17 cellular contexts compared by ENCODE assay signal in genomic region chr3:156543043-156543555, GRCh38. TPM values are rescaled to one million over a fixed set of nuclear protein-coding genes. Genes with fewer than 3 reads are reported as not detected.
DNase-seq lines count a peak whose midpoint lies in the region; ATAC-seq and TF ChIP-seq lines count a peak whose summit lies in the region.
"Had no signal": no experiment of that assay in that cellular context is flagged by ENCODE, and none has a peak within 500 bp of the region (broad histone marks: within the 10 kb centered on the region; RNA-seq: fewer than 3 reads in every experiment).

No MANE protein-coding gene starts in this region.

- H3K4me1 ChIP-seq in right cardiac atrium (ENCODE audit: control insufficient read depth, insufficient read depth, low read length): peaks cover 6% of the 10 kb centered on the region
- H3K4me1 ChIP-seq in sigmoid colon: peaks cover 0 to 95% (median 61%) of the 10 kb centered on the region in 4 donors

- ATAC-seq in right cardiac atrium (no peak), left ventricle myocardium superior (no peak), HG02759 (IDR thresholded peaks at IDR 0.05; ENCODE audit: unreplicated experiment) (no peak), esophagus mucosa (no peak), HG02571 (IDR thresholded peaks at IDR 0.05; ENCODE audit: unreplicated experiment) (no peak)
- ATAC-seq: activated T-cell treated with anti-CD3 and anti-CD28 coated beads, Interleukin-2, amount 50 U/mL, for 4 hours; left colon; mucosa of descending colon had no signal

- TF ChIP-seq CTCF in endothelial cell (IDR thresholded peaks at IDR 0.05; ENCODE audit: unreplicated experiment) (no peak), sigmoid colon (IDR thresholded peaks at IDR 0.05) (no peak)

- DNase-seq in right cardiac atrium (no peak), left ventricle myocardium superior (no peak), endothelial cell (ENCODE audit: low spot score) (no peak), sigmoid colon (no peak)
- no peak for DNase-seq in stimulated activated CD4-positive, alpha-beta T cell treated with anti-CD3 and anti-CD28 coated beads, Interleukin-12 subunit alpha, Interleukin-12 subunit beta, amount 100 ng/mL, for 4 hours
- DNase-seq: activated naive CD4-positive, alpha-beta T cell treated with anti-CD3 and anti-CD28 coated beads, Interleukin-2, amount 50 U/mL, for 16 hours; activated T-cell treated with anti-CD3 and anti-CD28 coated beads, Interleukin-2, amount 50 U/mL, for 4 hours; CD4-positive, alpha-beta memory T cell; left colon; mucosa of descending colon; NCI-H1105; occipital lobe; SW 1271 had no signal

- H3K36me3 ChIP-seq in sigmoid colon: peaks cover 0 to 55% (median 3%) of the 10 kb centered on the region in 4 donors

- H3K9me3 ChIP-seq in right cardiac atrium (ENCODE audit: control insufficient read depth, low read length): no peaks in the 10 kb centered on the region
- no peaks in the 10 kb centered on the region for H3K9me3 ChIP-seq in sigmoid colon
- H3K9me3 ChIP-seq: HAP-1, mucosa of descending colon had no signal

- peak overlapping the region; percentile 33 for H3K27ac Mint-ChIP-seq in endothelial cell (ENCODE audit: unreplicated experiment)

- intact Hi-C loops in right cardiac atrium (cut with DNase I) (loop anchor here in 2 of 4 donors (5.0 to 10.0 kb wide), 2 partner anchors 592 to 594 kb away; no protein-coding TSS in a partner anchor), left ventricle myocardium superior (cut with micrococcal nuclease) (no loop called here), sigmoid colon (cut with DNase I) (loop anchor here (5.0 kb wide), 1 partner anchor 64 kb away; no protein-coding TSS in a partner anchor)

- peaks cover 4% of the 10 kb centered on the region for H3K36me3 Mint-ChIP-seq in endothelial cell (ENCODE audit: low read depth, unreplicated experiment)

- H3K4me1 Mint-ChIP-seq in endothelial cell (ENCODE audit: unreplicated experiment): peaks cover 3% of the 10 kb centered on the region

- no peaks in the 10 kb centered on the region for H3K27me3 Mint-ChIP-seq in endothelial cell (ENCODE audit: unreplicated experiment)
- H3K27me3 Mint-ChIP-seq: CD4-positive, alpha-beta memory T cell had no signal

- H3K27me3 ChIP-seq in right cardiac atrium (ENCODE audit: control insufficient read depth, insufficient read depth): no peaks in the 10 kb centered on the region
- no peaks in the 10 kb centered on the region for H3K27me3 ChIP-seq in sigmoid colon

- WGBS in right cardiac atrium: 60% methylated on average over 2 of the region's 2 CpGs
- WGBS in sigmoid colon, 2 donors: 88 to 94% methylated on average over 2 of the region's 2 CpGs

- H3K4me3 ChIP-seq in right cardiac atrium (ENCODE audit: low read length) (no peak overlapping the region), sigmoid colon (no peak overlapping the region)
- H3K4me3 ChIP-seq: HAP-1, mucosa of descending colon had no signal

- no peaks in the 10 kb centered on the region for H3K9me3 Mint-ChIP-seq in endothelial cell (ENCODE audit: unreplicated experiment)
- H3K9me3 Mint-ChIP-seq: activated T-cell treated with anti-CD3 and anti-CD28 coated beads, Interleukin-2, amount 50 U/mL, for 4 hours; CD4-positive, alpha-beta memory T cell had no signal

- H3K27ac ChIP-seq in right cardiac atrium (ENCODE audit: low read length) (peak overlapping the region; percentile 54), sigmoid colon (peak overlapping the region; percentile 3 to 77 (median 72))

- no peak for TF ChIP-seq EP300 in sigmoid colon (IDR thresholded peaks at IDR 0.05)

- no peak for TF ChIP-seq POLR2A in sigmoid colon (IDR thresholded peaks at IDR 0.05)

- no peak overlapping the region for H3K4me3 Mint-ChIP-seq in endothelial cell (ENCODE audit: unreplicated experiment)
- H3K4me3 Mint-ChIP-seq: activated T-cell treated with anti-CD3 and anti-CD28 coated beads, Interleukin-2, amount 50 U/mL, for 4 hours; CD4-positive, alpha-beta memory T cell had no signal

RNA-seq across cellular contexts. Expression of gene SSR3, which starts 11.8 kb away (rescaled TPM):
- total RNA-seq in right cardiac atrium: 100 to 1,000 TPM; 139 to 171 (median 144) TPM
- 82.4 TPM for polyA plus RNA-seq in right cardiac atrium
- total RNA-seq in left ventricle myocardium superior: 223 TPM
- 148 TPM for total RNA-seq in endothelial cell (ENCODE audit: unreplicated experiment)
- total RNA-seq in sigmoid colon: 100 to 1,000 TPM in 1 of 4 donors, 10 to 100 TPM in 3; 78.1 to 113 (median 90.4) TPM
- 100 to 1,000 TPM in 1 of 3 donors, 10 to 100 TPM in 2; 59.2 to 102 (median 61.9) TPM for polyA plus RNA-seq in sigmoid colon
- total RNA-seq in esophagus mucosa: 75.9 TPM
